26 cellular contexts compared by ENCODE assay signal in genomic region chr5:87136096-87136495, GRCh38.
DNase-seq lines count a peak whose midpoint lies in the region; ATAC-seq and TF ChIP-seq lines count a peak whose summit lies in the region.
"Had no signal": no experiment of that assay in that cellular context is flagged by ENCODE, and none has a peak within 500 bp of the region (broad histone marks: within the 10 kb centered on the region; RNA-seq: fewer than 3 reads in every experiment).

No MANE protein-coding gene starts in this region.

- peaks cover 2% of the 10 kb centered on the region for H3K27me3 Mint-ChIP-seq in dendritic cell treated with granulocyte-macrophage colony-stimulating factor and Interleukin-4, amounts not matched to agents 40 ng/mL and 50 ng/mL, for 4 days
- H3K27me3 Mint-ChIP-seq: activated CD4-positive, alpha-beta T cell treated with anti-CD3 and anti-CD28 coated beads, Interleukin-2, amount 10 ng/mL, durations not matched to agents 7 days and 5 days; activated naive CD8-positive, alpha-beta T cell treated with anti-CD3 and anti-CD28 coated beads, Interleukin-2, amount 50 U/mL, for 24 hours; naive B cell; stimulated activated naive CD8-positive, alpha-beta T cell treated with anti-CD3 and anti-CD28 coated beads, Interleukin-15, amount 100 ng/mL, for 72 hours had no signal

- H3K4me1 ChIP-seq in lower lobe of right lung, result no peaks in the 10 kb centered on the region
- H3K4me1 ChIP-seq in upper lobe of right lung, result no peaks in the 10 kb centered on the region
- H3K4me1 ChIP-seq: BLaER1, pancreas, uterus had no signal

- H3K27ac Mint-ChIP-seq in dendritic cell treated with granulocyte-macrophage colony-stimulating factor and Interleukin-4, amounts not matched to agents 40 ng/mL and 50 ng/mL, for 4 days, result peak overlapping the region; percentile 37
- H3K27ac Mint-ChIP-seq: activated CD4-positive, alpha-beta T cell treated with anti-CD3 and anti-CD28 coated beads, Interleukin-2, amount 10 ng/mL, durations not matched to agents 7 days and 5 days; activated naive CD8-positive, alpha-beta T cell treated with anti-CD3 and anti-CD28 coated beads, Interleukin-2, amount 50 U/mL, for 24 hours had no signal

- no peak for DNase-seq in Right ventricle myocardium inferior (ENCODE audit: missing footprints)
- no peak for DNase-seq in cardiac septum (ENCODE audit: low spot score)
- DNase-seq in lower lobe of right lung, result no peak
- no peak for DNase-seq in upper lobe of right lung
- no peak for DNase-seq in SKM-1 treated with dmso at 0.1 percent for 144 hours (lab: John Stamatoyannopoulos, UW; ENCODE audit: unreplicated experiment)
- DNase-seq in NCI-H1417 treated with DMSO at 0.1 percent for 48 hours (lab: John Stamatoyannopoulos, UW), result no peak
- no peak for DNase-seq in UCSD-AML1 (lab: John Stamatoyannopoulos, UW; ENCODE audit: unreplicated experiment)
- DNase-seq: 8988T; activated CD4-positive, alpha-beta T cell treated with anti-CD3 and anti-CD28 coated beads, Interleukin-2, amount 10 ng/mL, durations not matched to agents 7 days and 5 days; activated CD8-positive, alpha-beta memory T cell treated with anti-CD3 and anti-CD28 coated beads, Interleukin-2, amount 50 U/mL, for 4 hours; activated naive CD8-positive, alpha-beta T cell treated with anti-CD3 and anti-CD28 coated beads, Interleukin-2, amount 50 U/mL, for 24 hours; H7; heart right ventricle; MG63; naive B cell; NCI-H1694; NK-92 treated with Interleukin-12 subunit alpha and Interleukin-12 subunit beta, amount 100 ng/mL, for 24 hours; pancreas; RPMI8226; sigmoid colon; stimulated activated CD4-positive, alpha-beta T cell treated with anti-CD3 and anti-CD28 coated beads, Interleukin-1b, Interleukin-23, amount 100 ng/mL, for 48 hours; stimulated activated naive CD8-positive, alpha-beta T cell treated with anti-CD3 and anti-CD28 coated beads, Interleukin-15, amount 100 ng/mL, for 72 hours; SW 1271; uterus had no signal

- no peaks in the 10 kb centered on the region for H3K9me3 Mint-ChIP-seq in dendritic cell treated with granulocyte-macrophage colony-stimulating factor and Interleukin-4, amounts not matched to agents 40 ng/mL and 50 ng/mL, for 4 days
- H3K9me3 Mint-ChIP-seq: activated naive CD8-positive, alpha-beta T cell treated with anti-CD3 and anti-CD28 coated beads, Interleukin-2, amount 50 U/mL, for 24 hours had no signal

- ATAC-seq in Right ventricle myocardium inferior (peak; percentile 49), lower lobe of right lung (peak; percentile 67 to 88), upper lobe of right lung (peak; percentile 88)
- ATAC-seq: activated naive CD8-positive, alpha-beta T cell treated with anti-CD3 and anti-CD28 coated beads, Interleukin-2, amount 50 U/mL, for 24 hours; pancreas; stimulated activated naive CD8-positive, alpha-beta T cell treated with anti-CD3 and anti-CD28 coated beads, Interleukin-15, amount 100 ng/mL, for 72 hours had no signal

- H3K9me3 ChIP-seq in lower lobe of right lung, result no peaks in the 10 kb centered on the region
- no peaks in the 10 kb centered on the region for H3K9me3 ChIP-seq in upper lobe of right lung
- H3K9me3 ChIP-seq: BLaER1, MG63, pancreas, sigmoid colon, uterus had no signal

- no peak for TF ChIP-seq CTCF in lower lobe of right lung (IDR thresholded peaks at IDR 0.05)
- TF ChIP-seq CTCF in upper lobe of right lung (IDR thresholded peaks at IDR 0.05), result no peak

- H3K4me3 ChIP-seq in lower lobe of right lung, result no peak overlapping the region
- H3K4me3 ChIP-seq in upper lobe of right lung, result no peak overlapping the region
- H3K4me3 ChIP-seq: BLaER1, heart right ventricle, MG63, pancreas, sigmoid colon, uterus had no signal

- no peaks in the 10 kb centered on the region for H3K36me3 ChIP-seq in lower lobe of right lung
- no peaks in the 10 kb centered on the region for H3K36me3 ChIP-seq in upper lobe of right lung
- H3K36me3 ChIP-seq: BLaER1, heart right ventricle, MG63, pancreas, sigmoid colon, uterus had no signal

- H3K4me1 Mint-ChIP-seq in dendritic cell treated with granulocyte-macrophage colony-stimulating factor and Interleukin-4, amounts not matched to agents 40 ng/mL and 50 ng/mL, for 4 days (ENCODE audit: low read depth), result peaks cover 27% of the 10 kb centered on the region
- H3K4me1 Mint-ChIP-seq: activated CD4-positive, alpha-beta T cell treated with anti-CD3 and anti-CD28 coated beads, Interleukin-2, amount 10 ng/mL, durations not matched to agents 7 days and 5 days had no signal

- intact Hi-C loops in Right ventricle myocardium inferior (cut with DNase I), result no loop called here
- intact Hi-C loops in cardiac septum (cut with DNase I), result no loop called here
- intact Hi-C loops in dendritic cell treated with granulocyte-macrophage colony-stimulating factor and Interleukin-4, amounts not matched to agents 40 ng/mL and 50 ng/mL, for 4 days (cut with micrococcal nuclease), result no loop called here
- intact Hi-C loops in lower lobe of right lung (cut with DNase I), result no loop called here
- intact Hi-C loops in upper lobe of right lung (cut with DNase I), result no loop called here

- H3K27ac ChIP-seq in lower lobe of right lung (no peak overlapping the region), upper lobe of right lung (peak overlapping the region; percentile 8)
- H3K27ac ChIP-seq: BLaER1, pancreas, uterus had no signal

- H3K4me3 Mint-ChIP-seq in dendritic cell treated with granulocyte-macrophage colony-stimulating factor and Interleukin-4, amounts not matched to agents 40 ng/mL and 50 ng/mL, for 4 days, result no peak overlapping the region
- H3K4me3 Mint-ChIP-seq: activated CD4-positive, alpha-beta T cell treated with anti-CD3 and anti-CD28 coated beads, Interleukin-2, amount 10 ng/mL, durations not matched to agents 7 days and 5 days; activated naive CD8-positive, alpha-beta T cell treated with anti-CD3 and anti-CD28 coated beads, Interleukin-2, amount 50 U/mL, for 24 hours; stimulated activated naive CD8-positive, alpha-beta T cell treated with anti-CD3 and anti-CD28 coated beads, Interleukin-15, amount 100 ng/mL, for 72 hours had no signal

- H3K36me3 Mint-ChIP-seq in dendritic cell treated with granulocyte-macrophage colony-stimulating factor and Interleukin-4, amounts not matched to agents 40 ng/mL and 50 ng/mL, for 4 days (ENCODE audit: low read depth), result no peaks in the 10 kb centered on the region
- H3K36me3 Mint-ChIP-seq: naive B cell had no signal

- H3K27me3 ChIP-seq in lower lobe of right lung (ENCODE audit: low read depth) (no peaks in the 10 kb centered on the region), upper lobe of right lung (no peaks in the 10 kb centered on the region)
- H3K27me3 ChIP-seq: BLaER1, heart right ventricle, MG63, pancreas, sigmoid colon, uterus had no signal
